Comparison of ENCODE assay signal across 15 cellular contexts in genomic region chr13:97220151-97220900, GRCh38. TPM values are rescaled to one million over a fixed set of nuclear protein-coding genes. Genes with fewer than 3 reads are reported as not detected.
A peak's percentile ranks its signal among the peaks of the same experiment; 100 is the strongest.
DNase-seq lines count a peak whose midpoint lies in the region; ATAC-seq, FAIRE-seq and TF ChIP-seq lines count a peak whose summit lies in the region.
"Had no signal": no experiment of that assay in that cellular context is flagged by ENCODE, and none has a peak within 500 bp of the region (broad histone marks: within the 10 kb centered on the region; RNA-seq: fewer than 3 reads in every experiment).

No MANE protein-coding gene starts in this region.

- no peak for TF ChIP-seq CTCF in Caco-2 (IDR thresholded peaks at IDR 0.05; ENCODE audit: insufficient read depth in 1 of 2, low read depth in 1 of 2, low read length in 1 of 2, severe bottlenecking in 1 of 2, unreplicated experiment in 1 of 2)
- no peak for TF ChIP-seq CTCF in activated B cell treated with CpG ODN at 0.5 μM for 24 hours (IDR thresholded peaks at IDR 0.05)
- no peak for TF ChIP-seq CTCF in HepG2 (CRISPR knock-in tag; IDR thresholded peaks at IDR 0.05)
- no peak for TF ChIP-seq CTCF in sigmoid colon (IDR thresholded peaks at IDR 0.05)
- no peak for TF ChIP-seq CTCF in ascending aorta (IDR thresholded peaks at IDR 0.05)

- peak overlapping the region; percentile 97 for H3K4me2 ChIP-seq in HepG2 (ENCODE audit: low read depth, low read length)

- peaks cover 43% of the 10 kb centered on the region for H3K79me2 ChIP-seq in HepG2 (ENCODE audit: insufficient read depth, low read length)

- H2AFZ ChIP-seq in HepG2 (ENCODE audit: low read length), result no peak overlapping the region

- H3K36me3 ChIP-seq in Caco-2 (ENCODE audit: control insufficient read depth, insufficient read depth, low read length), result no peaks in the 10 kb centered on the region
- no peaks in the 10 kb centered on the region for H3K36me3 ChIP-seq in HepG2 (replicated peaks in 1 of 2; ENCODE audit: control insufficient read depth in 1 of 2, insufficient read depth in 2 of 2, low read length in 2 of 2)
- no peaks in the 10 kb centered on the region for H3K36me3 ChIP-seq in sigmoid colon
- no peaks in the 10 kb centered on the region for H3K36me3 ChIP-seq in ascending aorta
- H3K36me3 ChIP-seq: cardiac muscle cell had no signal

- H3K4me1 Mint-ChIP-seq in Caco-2 (ENCODE audit: low read depth, unreplicated experiment) (peaks cover 28% of the 10 kb centered on the region), activated B cell treated with CpG ODN at 0.5 μM for 24 hours (peaks cover 33% of the 10 kb centered on the region)

- peak overlapping the region; percentile 55; the same call in 1 of the 2 replicates for H3K9ac ChIP-seq in HepG2 (ENCODE audit: insufficient read depth, low read depth, low read length)

- H3K36me3 Mint-ChIP-seq in Caco-2 (ENCODE audit: insufficient read depth, unreplicated experiment), result peaks cover 12% of the 10 kb centered on the region
- peaks cover 7% of the 10 kb centered on the region for H3K36me3 Mint-ChIP-seq in activated B cell treated with CpG ODN at 0.5 μM for 24 hours (ENCODE audit: low read depth)
- H3K36me3 Mint-ChIP-seq: activated naive CD4-positive, alpha-beta T cell treated with anti-CD3 and anti-CD28 coated beads, Interleukin-2, amount 10 ng/mL, durations not matched to agents 7 days and 5 days had no signal

- 51% methylated on average over 3 of the region's 3 CpGs for WGBS in HepG2 (ENCODE audit: low lambda C conversion rate)
- WGBS in sigmoid colon, 2 donors, result 33 to 65% methylated on average over 3 of the region's 3 CpGs

- no peak for DNase-seq in Caco-2
- DNase-seq in activated B cell treated with CpG ODN at 0.5 μM for 24 hours, result no peak
- DNase-seq in HepG2 (ENCODE audit: low spot score), result no peak
- DNase-seq in sigmoid colon, result no peak
- DNase-seq in NCI-H2227 treated with DMSO at 0.1 percent for 48 hours (lab: John Stamatoyannopoulos, UW), result no peak
- no peak for DNase-seq in ascending aorta (ENCODE audit: low spot score in 2 of 2)
- DNase-seq: activated CD4-positive, alpha-beta T cell treated with anti-CD3 and anti-CD28 coated beads, Interleukin-2, amount 10 ng/mL, durations not matched to agents 24 days and 14 days; activated CD8-positive, alpha-beta memory T cell treated with anti-CD3 and anti-CD28 coated beads, Interleukin-2, amount 50 U/mL, for 48 hours; activated naive CD4-positive, alpha-beta T cell treated with anti-CD3 and anti-CD28 coated beads, Interleukin-2, amount 10 ng/mL, durations not matched to agents 7 days and 5 days; effector memory CD4-positive, alpha-beta T cell; H7; stimulated activated CD4-positive, alpha-beta T cell treated with anti-CD3 and anti-CD28 coated beads, Interleukin-15, amount 100 ng/mL, for 24 hours had no signal

- no TSS peak for BruUV-seq in Caco-2 (replicated peaks; lab: Mats Ljungman, UMichigan)
- no TSS peak for BruUV-seq in HepG2 (replicated peaks; lab: Mats Ljungman, UMichigan)

- in situ Hi-C loops in HepG2 (cut with HindIII; ENCODE audit: extremely low pct_ligation_motif_present, low pct_unique_long_range_greater_than_20kb), result loop anchor here (10.0 kb wide), 1 partner anchor 124 kb away; no protein-coding TSS in a partner anchor

- H3K4me3 ChIP-seq in Caco-2 (ENCODE audit: low read depth, low read length) (no peak overlapping the region), HepG2 (replicated peaks in 1 of 3; ENCODE audit: insufficient read depth in 1 of 3, low read depth in 2 of 3, low read length in 3 of 3) (peak overlapping the region in 1 of 3 experiments; percentile 3; a peak in 1 of 6 replicates), sigmoid colon (no peak overlapping the region), ascending aorta (no peak overlapping the region)
- H3K4me3 ChIP-seq: cardiac muscle cell had no signal

- no peak for TF ChIP-seq POLR2A in HepG2 (IDR thresholded peaks at IDR 0.05; ENCODE audit: insufficient read depth in 1 of 2, low read depth in 2 of 2, low read length in 2 of 2)
- no peak for TF ChIP-seq POLR2A in sigmoid colon (IDR thresholded peaks at IDR 0.05)

- no peaks in the 10 kb centered on the region for H3K9me3 ChIP-seq in Caco-2
- H3K9me3 ChIP-seq in HepG2 (ENCODE audit: low read length), result no peaks in the 10 kb centered on the region
- no peaks in the 10 kb centered on the region for H3K9me3 ChIP-seq in sigmoid colon
- no peaks in the 10 kb centered on the region for H3K9me3 ChIP-seq in ascending aorta

- H3K27ac ChIP-seq in HepG2 (ENCODE audit: extremely low read length, insufficient read depth, low read length) (peak overlapping the region; percentile 65), sigmoid colon (peak overlapping the region; percentile 0 to 94 (median 90)), ascending aorta (no peak overlapping the region)
- H3K27ac ChIP-seq: cardiac muscle cell had no signal

- H3K9me3 Mint-ChIP-seq in Caco-2 (ENCODE audit: unreplicated experiment) (peaks cover 9% of the 10 kb centered on the region), activated B cell treated with CpG ODN at 0.5 μM for 24 hours (no peaks in the 10 kb centered on the region)
- H3K9me3 Mint-ChIP-seq: activated CD4-positive, alpha-beta T cell treated with anti-CD3 and anti-CD28 coated beads, Interleukin-2, amount 10 ng/mL, durations not matched to agents 24 days and 14 days; activated naive CD4-positive, alpha-beta T cell treated with anti-CD3 and anti-CD28 coated beads, Interleukin-2, amount 10 ng/mL, durations not matched to agents 7 days and 5 days had no signal

- TF ChIP-seq RAD21 in HepG2 (CRISPR knock-in tag; IDR thresholded peaks at IDR 0.05), result no peak

- H3K4me3 Mint-ChIP-seq in Caco-2 (ENCODE audit: unreplicated experiment) (peak overlapping the region; percentile 0), activated B cell treated with CpG ODN at 0.5 μM for 24 hours (no peak overlapping the region)
- H3K4me3 Mint-ChIP-seq: activated CD4-positive, alpha-beta T cell treated with anti-CD3 and anti-CD28 coated beads, Interleukin-2, amount 10 ng/mL, durations not matched to agents 24 days and 14 days; activated naive CD4-positive, alpha-beta T cell treated with anti-CD3 and anti-CD28 coated beads, Interleukin-2, amount 10 ng/mL, durations not matched to agents 7 days and 5 days had no signal

- peaks cover 15% of the 10 kb centered on the region for H4K20me1 ChIP-seq in HepG2 (ENCODE audit: insufficient read depth, low read length)

- FAIRE-seq in HepG2 (lab: Jason Lieb, UNC), result peak; percentile 8

- intact Hi-C loops in Caco-2 (cut with micrococcal nuclease; ENCODE audit: unreplicated experiment) (no loop called here), activated B cell treated with CpG ODN at 0.5 μM for 24 hours (cut with micrococcal nuclease) (loop anchor here (5.0 to 10.0 kb wide), 3 partner anchors 122 to 1864 kb away; no protein-coding TSS in a partner anchor), HepG2 (cut with micrococcal nuclease; ENCODE audit: unreplicated experiment) (loop anchor here (10.0 kb wide), 1 partner anchor 214 kb away; the partner anchor contains the start of gene RAP2A), sigmoid colon (cut with DNase I) (loop anchor here (5.0 to 10.0 kb wide), 3 partner anchors 62 to 212 kb away; partner anchors contain the start of gene RAP2A), ascending aorta (cut with DNase I) (loop anchor here (5.0 to 10.0 kb wide), 4 partner anchors 77 to 1166 kb away; partner anchors contain the start of gene UGGT2)

- TF ChIP-seq EP300 in HepG2 (IDR thresholded peaks at IDR 0.05; ENCODE audit: low read depth in 2 of 2, low read length in 2 of 2) (no peak), HepG2 (CRISPR knock-in tag; IDR thresholded peaks at IDR 0.05; ENCODE audit: borderline replicate concordance) (no peak), sigmoid colon (IDR thresholded peaks at IDR 0.05) (no peak)

- CTCF ChIA-PET in Caco-2 (lab: Charles Lee) (interaction anchor here (1.1 kb wide), 1 partner anchor 110 kb away, joined by 5 read pairs; no protein-coding TSS in a partner anchor), activated B cell treated with CpG ODN at 0.5 μM for 24 hours (lab: Charles Lee) (no interaction called here), HepG2 (lab: Yijun Ruan, JAX; ENCODE audit: low intra/inter-chr PET ratio, low total read pairs) (no interaction called here)

- H3K4me1 ChIP-seq in Caco-2 (peaks cover 27% of the 10 kb centered on the region), HepG2 (ENCODE audit: insufficient read depth, low read length) (peaks cover 39% of the 10 kb centered on the region), sigmoid colon (peaks cover 0 to 14% (median 12%) of the 10 kb centered on the region in 4 donors), ascending aorta (no peaks in the 10 kb centered on the region)

- no peak for ATAC-seq in activated B cell treated with CpG ODN at 0.5 μM for 24 hours (ENCODE audit: low read depth)
- no peak for ATAC-seq in HepG2
- no peak for ATAC-seq in GM19023 (IDR thresholded peaks at IDR 0.05; ENCODE audit: unreplicated experiment)
- no peak for ATAC-seq in GM21723 (IDR thresholded peaks at IDR 0.05; ENCODE audit: unreplicated experiment)

- H3K27me3 Mint-ChIP-seq in Caco-2 (ENCODE audit: insufficient read depth, unreplicated experiment), result no peaks in the 10 kb centered on the region
- no peaks in the 10 kb centered on the region for H3K27me3 Mint-ChIP-seq in activated B cell treated with CpG ODN at 0.5 μM for 24 hours
- H3K27me3 Mint-ChIP-seq: activated CD4-positive, alpha-beta T cell treated with anti-CD3 and anti-CD28 coated beads, Interleukin-2, amount 10 ng/mL, durations not matched to agents 24 days and 14 days; activated naive CD4-positive, alpha-beta T cell treated with anti-CD3 and anti-CD28 coated beads, Interleukin-2, amount 10 ng/mL, durations not matched to agents 7 days and 5 days had no signal

- H3K27ac Mint-ChIP-seq in Caco-2 (ENCODE audit: unreplicated experiment), result peak overlapping the region; percentile 6
- peak overlapping the region; percentile 5 for H3K27ac Mint-ChIP-seq in activated B cell treated with CpG ODN at 0.5 μM for 24 hours
- H3K27ac Mint-ChIP-seq: activated CD4-positive, alpha-beta T cell treated with anti-CD3 and anti-CD28 coated beads, Interleukin-2, amount 10 ng/mL, durations not matched to agents 24 days and 14 days; activated naive CD4-positive, alpha-beta T cell treated with anti-CD3 and anti-CD28 coated beads, Interleukin-2, amount 10 ng/mL, durations not matched to agents 7 days and 5 days had no signal

- POLR2A ChIA-PET in Caco-2 (lab: Charles Lee), result no interaction called here
- POLR2A ChIA-PET in activated B cell treated with CpG ODN at 0.5 μM for 24 hours (lab: Charles Lee), result no interaction called here
- POLR2A ChIA-PET in HepG2 (lab: Yijun Ruan, JAX), result interaction anchor here (1.5 kb wide), 1 partner anchor 55 kb away, joined by 5 read pairs; no protein-coding TSS in a partner anchor

- H3K27me3 ChIP-seq in Caco-2 (replicated peaks; ENCODE audit: control insufficient read depth, insufficient read depth, low read length), result no peaks in the 10 kb centered on the region
- no peaks in the 10 kb centered on the region; a peak in 1 of 5 replicates for H3K27me3 ChIP-seq in HepG2 (ENCODE audit: control insufficient read depth in 1 of 2, insufficient read depth in 2 of 2, low read length in 2 of 2)
- no peaks in the 10 kb centered on the region for H3K27me3 ChIP-seq in sigmoid colon
- no peaks in the 10 kb centered on the region for H3K27me3 ChIP-seq in ascending aorta
- H3K27me3 ChIP-seq: cardiac muscle cell had no signal

RNA-seq across cellular contexts. Expression of gene MBNL2, which starts 1.8 kb away (rescaled TPM):
- total RNA-seq in Caco-2 (2022) (41.6 TPM in 2 replicates), activated B cell treated with CpG ODN at 0.5 μM for 24 hours (15.3 and 18.8 TPM in 2 replicates), HepG2 (2016; rRNA removed; fragmentation: Illumina TruSeq; extraction: Trizol) (30.8 and 48.1 TPM in 2 replicates), sigmoid colon (100 to 1,000 TPM in 1 of 4 donors, 10 to 100 TPM in 3; 84.7 to 110 (median 95.1) TPM), ascending aorta (38.7 TPM)
- 4.0 and 5.0 TPM in 2 replicates for total RNA-seq in HepG2 (2016; cell fraction: cytosol; rRNA removed; fragmentation: Illumina TruSeq; extraction: Trizol; ENCODE audit: low read depth)
- total RNA-seq in HepG2 (2016; cell fraction: insoluble cytoplasmic fraction; rRNA removed; fragmentation: Illumina TruSeq; extraction: Trizol), result 27.9 and 48.3 TPM in 2 replicates
- 15.6 and 16.3 TPM in 2 replicates for total RNA-seq in HepG2 (2016; cell fraction: membrane; rRNA removed; fragmentation: Illumina TruSeq; extraction: Trizol)
- 50.3 and 53.0 TPM in 2 replicates for total RNA-seq in HepG2 (2016; cell fraction: nucleus; rRNA removed; fragmentation: Illumina TruSeq; extraction: Trizol)
- polyA plus RNA-seq in HepG2 (2011; rRNA removed) (59.0 and 62.9 TPM in 2 replicates), sigmoid colon (10 to 100 TPM; 11.8 to 16.2 (median 14.8) TPM)
- 44.6 and 63.1 TPM in 2 replicates for polyA plus RNA-seq in HepG2 (2011; cell fraction: cytosol; rRNA removed)
- polyA plus RNA-seq in HepG2 (2011; cell fraction: nucleus; rRNA removed), result 78.5 and 95.6 TPM in 2 replicates
- 49.8 and 59.5 TPM in 2 replicates for polyA plus RNA-seq in HepG2 (2012)
- polyA plus RNA-seq in HepG2 (2016; cell fraction: cytosol; fragmentation: Illumina TruSeq; extraction: Trizol; ENCODE audit: low read depth), result 0.49 and 0.73 TPM in 2 replicates
- polyA plus RNA-seq in HepG2 (2016; cell fraction: insoluble cytoplasmic fraction; fragmentation: Illumina TruSeq; extraction: Trizol; ENCODE audit: low read depth), result 27.4 and 31.9 TPM in 2 replicates
- polyA plus RNA-seq in HepG2 (2016; cell fraction: membrane; fragmentation: Illumina TruSeq; extraction: Trizol; ENCODE audit: low read depth), result 4.4 and 4.9 TPM in 2 replicates
- 32.1 and 37.5 TPM in 2 replicates for polyA plus RNA-seq in HepG2 (2016; cell fraction: nucleus; fragmentation: Illumina TruSeq; extraction: Trizol; ENCODE audit: insufficient read depth, low read depth)
- 48.4 and 211 TPM in 2 replicates for polyA minus RNA-seq in HepG2 (2011; rRNA and poly(A)+ RNA removed; ENCODE audit: low replicate concordance)
- polyA minus RNA-seq in HepG2 (2011; cell fraction: cytosol; rRNA and poly(A)+ RNA removed), result 125 and 134 TPM in 2 replicates
- 274 and 278 TPM in 2 replicates for polyA minus RNA-seq in HepG2 (2011; cell fraction: nucleus; rRNA and poly(A)+ RNA removed)

Comparison
In these comparisons a context has a peak if more than half of its experiments do, and no peak if none do; other contexts are left out.
1. H3K27ac ChIP-seq: peak in HepG2 (single experiment) and sigmoid colon (4 of 4); none in ascending aorta (0 of 2).